ENCODE assay signal across 17 cellular contexts in the genomic region with DNA sequence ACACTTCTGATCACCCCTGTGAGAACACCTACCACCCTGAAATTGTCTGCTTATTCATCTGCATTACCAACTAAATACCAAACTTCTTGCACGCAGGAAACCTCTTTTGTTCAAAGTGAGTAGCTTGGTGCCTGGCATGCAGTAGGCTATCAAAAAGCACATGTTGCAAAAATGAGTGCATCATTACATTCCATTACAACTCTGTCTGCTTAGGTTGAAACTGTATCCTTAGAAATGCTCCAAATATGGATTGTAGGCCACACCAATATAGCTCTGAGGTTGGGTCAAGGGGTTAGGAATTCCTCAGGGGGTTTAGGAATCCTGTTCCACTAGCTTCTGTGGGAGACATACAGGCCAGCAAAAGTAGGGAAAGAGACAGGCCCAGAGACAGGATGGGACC.
DNase-seq lines count a peak whose midpoint lies in the region; ATAC-seq and TF ChIP-seq lines count a peak whose summit lies in the region.
"Had no signal": no experiment of that assay in that cellular context is flagged by ENCODE, and none has a peak within 500 bp of the region (broad histone marks: within the 10 kb centered on the region; RNA-seq: fewer than 3 reads in every experiment).

No MANE protein-coding gene starts in this region.

- H3K4me1 ChIP-seq in tibial artery: peaks cover 0 to 58% (median 38%) of the 10 kb centered on the region in 4 donors
- H3K4me1 ChIP-seq: BLaER1 had no signal

- in situ Hi-C loops in astrocyte of the spinal cord (cut with HindIII; ENCODE audit: low sequenced_read_pairs): no loop called here

- no peak overlapping the region for H3K4me3 ChIP-seq in astrocyte of the spinal cord (ENCODE audit: low read depth, low read length)
- H3K4me3 ChIP-seq in tibial artery: no peak overlapping the region
- H3K4me3 ChIP-seq: adrenal gland, BLaER1, coronary artery, left ventricle myocardium inferior had no signal

- ATAC-seq in HG03469 (IDR thresholded peaks at IDR 0.05; ENCODE audit: unreplicated experiment): no peak
- ATAC-seq in GM18861 (IDR thresholded peaks at IDR 0.05; ENCODE audit: unreplicated experiment): no peak
- ATAC-seq: activated CD8-positive, alpha-beta T cell treated with anti-CD3 and anti-CD28 coated beads for 36 hours; naive thymus-derived CD8-positive, alpha-beta T cell had no signal

- TF ChIP-seq CTCF in astrocyte of the spinal cord (IDR thresholded peaks at IDR 0.05; ENCODE audit: low read depth, low read length): no peak
- TF ChIP-seq CTCF in tibial artery (IDR thresholded peaks at IDR 0.05): no peak

- H3K27me3 ChIP-seq in tibial artery: no peaks in the 10 kb centered on the region
- H3K27me3 ChIP-seq: adrenal gland, BLaER1 had no signal

- no peaks in the 10 kb centered on the region for H3K9me3 ChIP-seq in tibial artery
- H3K9me3 ChIP-seq: adrenal gland, BLaER1, left ventricle myocardium inferior had no signal

- intact Hi-C loops in tibial artery (cut with DNase I; ENCODE audit: low total_unique reads): no loop called here

- DNase-seq in HS-5 (ENCODE audit: low read depth): peak; percentile 51
- peak; percentile 20 for DNase-seq in astrocyte of the spinal cord (ENCODE audit: low read depth, low spot score)
- DNase-seq in hepatic stellate cell (ENCODE audit: low spot score): peak; percentile 2
- no peak for DNase-seq in tibial artery
- DNase-seq in cortex of kidney (lab: John Stamatoyannopoulos, UW): no peak
- DNase-seq: activated CD8-positive, alpha-beta T cell treated with anti-CD3 and anti-CD28 coated beads for 36 hours; adrenal gland; DMS 273 treated with DMSO at 0.1 percent for 48 hours; left ventricle myocardium inferior; naive thymus-derived CD8-positive, alpha-beta T cell; NCI-H187 treated with DMSO at 0.1 percent for 48 hours; NCI-H510A treated with DMSO at 0.1 percent for 48 hours had no signal

- no peaks in the 10 kb centered on the region for H3K36me3 ChIP-seq in tibial artery
- H3K36me3 ChIP-seq: adrenal gland, BLaER1, left ventricle myocardium inferior had no signal

- H3K27ac ChIP-seq in tibial artery: peak overlapping the region; percentile 47 to 53
- H3K27ac ChIP-seq: adrenal gland, BLaER1, left ventricle myocardium inferior, VCaP had no signal

Comparison
In these comparisons a context has a peak if more than half of its experiments do, and no peak if none do; other contexts are left out.
1. DNase-seq: peak in HS-5 (single experiment), astrocyte of the spinal cord (single experiment) and hepatic stellate cell (single experiment); none in tibial artery (0 of 2) and cortex of kidney (single experiment).